Comparison of ENCODE assay signal across 23 cellular contexts in the genomic region with DNA sequence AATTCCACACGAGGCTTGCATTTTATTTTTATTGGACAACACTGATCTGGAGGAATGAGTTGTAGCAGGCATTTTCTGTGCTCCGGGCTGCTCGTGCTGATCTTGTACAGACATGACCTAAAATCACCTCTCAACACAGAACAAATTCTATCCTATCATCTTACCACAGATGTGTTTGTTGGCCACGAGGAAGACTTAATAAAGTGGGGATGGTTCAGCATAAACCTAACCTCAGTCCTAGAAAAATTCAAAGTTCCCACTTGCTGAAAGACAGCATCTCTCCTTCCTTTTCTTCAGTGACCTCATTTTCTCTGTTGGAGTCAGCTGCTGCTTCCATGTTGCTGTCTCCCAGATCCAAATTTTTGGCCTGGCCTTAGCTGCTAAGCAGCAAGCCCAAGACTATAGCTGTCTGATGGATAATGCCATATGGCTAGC. TPM values are rescaled to one million over a fixed set of nuclear protein-coding genes. Genes with fewer than 3 reads are reported as not detected.
DNase-seq lines count a peak whose midpoint lies in the region; ATAC-seq and TF ChIP-seq lines count a peak whose summit lies in the region.
"Had no signal": no experiment of that assay in that cellular context is flagged by ENCODE, and none has a peak within 500 bp of the region (broad histone marks: within the 10 kb centered on the region; RNA-seq: fewer than 3 reads in every experiment).

No MANE protein-coding gene starts in this region.

- no peak overlapping the region for H3K27ac Mint-ChIP-seq in T-helper 2 cell treated with Interferon-gamma antibody and Interleukin-4, amounts not matched to agents 5 μg/mL and 100 μg/mL, for 36 hours
- H3K27ac Mint-ChIP-seq: CD4-positive, alpha-beta T cell; memory B cell had no signal

- DNase-seq in CMK (ENCODE audit: low read depth) (peak; percentile 20), SJCRH30 (peak; percentile 57 to 70), fibroblast of gingiva (ENCODE audit: low read depth) (peak; percentile 19), psoas muscle (no peak), SK-N-DZ (ENCODE audit: low spot score) (no peak)
- DNase-seq in activated CD4-positive, CD25-positive, alpha-beta regulatory T cell (lab: John Stamatoyannopoulos, UW): no peak
- no peak for DNase-seq in T-helper 2 cell treated with Interferon-gamma antibody and Interleukin-4, amounts not matched to agents 5 μg/mL and 100 μg/mL, for 36 hours (ENCODE audit: low spot score)
- DNase-seq: activated CD4-positive, alpha-beta T cell treated with anti-CD3 and anti-CD28 coated beads, Interleukin-2, amount 50 U/mL, for 1 hour; activated CD8-positive, alpha-beta memory T cell treated with anti-CD3 and anti-CD28 coated beads, Interleukin-2, amount 50 U/mL, for 4 hours; activated effector memory CD4-positive, alpha-beta T cell treated with Interleukin-2 at 50 U/mL for 16 hours; CD4-positive, alpha-beta T cell; central memory CD4-positive, alpha-beta T cell; DMS79 treated with DMSO at 0.1 percent for 48 hours; effector CD4-positive, alpha-beta T cell; HCEC 1CT; hypothalamus; NCI-H1436; NCI-H2227 treated with DMSO at 0.1 percent for 48 hours; NK-92 treated with Interleukin-12 subunit alpha and Interleukin-12 subunit beta, amount 100 ng/mL, for 24 hours; T-helper 1 cell; testis had no signal

- 12 to 28% (median 19%) methylated on average over 4 of the region's 4 CpGs for WGBS in psoas muscle, 3 donors

- no peaks in the 10 kb centered on the region for H3K36me3 Mint-ChIP-seq in T-helper 2 cell treated with Interferon-gamma antibody and Interleukin-4, amounts not matched to agents 5 μg/mL and 100 μg/mL, for 36 hours (ENCODE audit: low read depth)

- H3K4me1 Mint-ChIP-seq in T-helper 2 cell treated with Interferon-gamma antibody and Interleukin-4, amounts not matched to agents 5 μg/mL and 100 μg/mL, for 36 hours (ENCODE audit: low read depth): no peaks in the 10 kb centered on the region
- H3K4me1 Mint-ChIP-seq: memory B cell had no signal

- ATAC-seq in psoas muscle (peak; percentile 56 to 83 (median 64)), GM21390 (IDR thresholded peaks at IDR 0.05; ENCODE audit: unreplicated experiment) (no peak)

- H3K27ac ChIP-seq in SJCRH30 (peak overlapping the region; percentile 15), psoas muscle (peak overlapping the region; percentile 60)

- intact Hi-C loops in psoas muscle (cut with DNase I): loop anchor here in 1 of 2 donors (5.0 kb wide), 2 partner anchors 38 to 42 kb away; no protein-coding TSS in a partner anchor

- H3K4me3 Mint-ChIP-seq in T-helper 2 cell treated with Interferon-gamma antibody and Interleukin-4, amounts not matched to agents 5 μg/mL and 100 μg/mL, for 36 hours: no peak overlapping the region
- H3K4me3 Mint-ChIP-seq: CD4-positive, alpha-beta T cell; memory B cell had no signal

- H3K4me3 ChIP-seq in SJCRH30 (no peak overlapping the region), psoas muscle (no peak overlapping the region)
- H3K4me3 ChIP-seq: testis had no signal

- H3K4me1 ChIP-seq in SJCRH30 (peaks cover 8% of the 10 kb centered on the region), psoas muscle (peaks cover 26% of the 10 kb centered on the region)
- H3K4me1 ChIP-seq: testis had no signal

- H3K27me3 ChIP-seq in SJCRH30 (no peaks in the 10 kb centered on the region), psoas muscle (ENCODE audit: insufficient read depth in 3 of 3, low read length in 2 of 3) (no peaks in the 10 kb centered on the region)
- H3K27me3 ChIP-seq: testis had no signal

- no peaks in the 10 kb centered on the region for H3K9me3 Mint-ChIP-seq in T-helper 2 cell treated with Interferon-gamma antibody and Interleukin-4, amounts not matched to agents 5 μg/mL and 100 μg/mL, for 36 hours
- H3K9me3 Mint-ChIP-seq: CD4-positive, alpha-beta T cell; memory B cell had no signal

- no peak for TF ChIP-seq CTCF in psoas muscle (IDR thresholded peaks at IDR 0.05)

- H3K36me3 ChIP-seq in SJCRH30 (no peaks in the 10 kb centered on the region), psoas muscle (ENCODE audit: insufficient read depth in 1 of 2, low read depth in 1 of 2) (no peaks in the 10 kb centered on the region)

- peaks cover 7% of the 10 kb centered on the region for H3K27me3 Mint-ChIP-seq in T-helper 2 cell treated with Interferon-gamma antibody and Interleukin-4, amounts not matched to agents 5 μg/mL and 100 μg/mL, for 36 hours (ENCODE audit: low read depth)
- H3K27me3 Mint-ChIP-seq: CD4-positive, alpha-beta T cell; memory B cell had no signal

- H3K9me3 ChIP-seq in SJCRH30 (replicated peaks) (no peaks in the 10 kb centered on the region), psoas muscle (no peaks in the 10 kb centered on the region)
- H3K9me3 ChIP-seq: testis had no signal

RNA-seq across cellular contexts. Expression of gene RBKS, which starts 45.3 kb away (rescaled TPM):
- total RNA-seq in SJCRH30 (2014; rRNA removed; shearing (Covaris generic)): 0.20 and 0.51 TPM in 2 replicates
- 1 to 10 TPM; 3.5 to 4.4 (median 3.8) TPM for total RNA-seq in psoas muscle
- polyA plus RNA-seq in psoas muscle: 1 to 10 TPM; 4.1 to 7.3 (median 4.6) TPM
- polyA plus RNA-seq in SK-N-DZ (2014; cell fraction: cytosol; rRNA removed): 1.5 and 3.1 TPM in 2 replicates
- polyA plus RNA-seq in SK-N-DZ (2014; cell fraction: nucleus; rRNA removed): 0.12 and 0.82 TPM in 2 replicates

RNA-seq across cellular contexts. Expression of gene BABAM2, which starts 45.7 kb away (rescaled TPM):
- total RNA-seq in SJCRH30 (2014; rRNA removed; shearing (Covaris generic)): 33.2 and 37.3 TPM in 2 replicates
- 10 to 100 TPM; 48.2 to 74.5 (median 57.2) TPM for total RNA-seq in psoas muscle
- 10 to 100 TPM; 34.2 to 72.4 (median 40.6) TPM for polyA plus RNA-seq in psoas muscle
- polyA plus RNA-seq in SK-N-DZ (2014; cell fraction: cytosol; rRNA removed): 19.3 and 25.0 TPM in 2 replicates
- polyA plus RNA-seq in SK-N-DZ (2014; cell fraction: nucleus; rRNA removed): 7.1 and 9.3 TPM in 2 replicates

Comparison
In these comparisons a context has a peak if more than half of its experiments do, and no peak if none do; other contexts are left out.
1. DNase-seq: peak in CMK (single experiment), SJCRH30 (2 of 2) and fibroblast of gingiva (single experiment); none in psoas muscle (0 of 2), SK-N-DZ (single experiment), activated CD4-positive, CD25-positive, alpha-beta regulatory T cell (0 of 4) and T-helper 2 cell treated with Interferon-gamma antibody and Interleukin-4, amounts not matched to agents 5 μg/mL and 100 μg/mL, for 36 hours (single experiment).